ENCODE assay signal across 8 cellular contexts in genomic region chr22:31631381-31631780, GRCh38. TPM values are rescaled to one million over a fixed set of nuclear protein-coding genes. Genes with fewer than 3 reads are reported as not detected.
DNase-seq lines count a peak whose midpoint lies in the region; ATAC-seq and TF ChIP-seq lines count a peak whose summit lies in the region.

No MANE protein-coding gene starts in this region.

- peak overlapping the region; percentile 97 for H2AK9ac ChIP-seq in IMR-90 (replicated peaks; ENCODE audit: low read depth, low read length, poor library complexity)

- peak overlapping the region; percentile 51 to 74; a peak in 2 of 4 replicates for H4K8ac ChIP-seq in IMR-90 (ENCODE audit: low read depth in 2 of 2, low read length in 2 of 2)

- peak overlapping the region; percentile 14; the same call in 1 of the 2 replicates for H3K23ac ChIP-seq in IMR-90 (ENCODE audit: low read depth, low read length)

- peak overlapping the region; percentile 54; the same call in 1 of the 2 replicates for H4K91ac ChIP-seq in IMR-90 (ENCODE audit: insufficient read depth, low read depth, low read length)

- H2AFZ ChIP-seq in ACC112 (ENCODE audit: low read length, unreplicated experiment) (no peak overlapping the region), IMR-90 (replicated peaks; ENCODE audit: low read length, poor library complexity) (peak overlapping the region; percentile 93)

- H3K4me1 ChIP-seq in ACC112 (ENCODE audit: control insufficient read depth, insufficient read depth, low read length, unreplicated experiment) (peaks cover 12% of the 10 kb centered on the region), IMR-90 (ENCODE audit: control insufficient read depth, insufficient read depth, low read length) (peaks cover 18% of the 10 kb centered on the region), breast epithelium (peaks cover 5 to 10% of the 10 kb centered on the region in 2 donors), mucosa of stomach (ENCODE audit: control insufficient read depth, insufficient read depth, low read length) (peaks cover 62% of the 10 kb centered on the region)

- ATAC-seq in IMR-90 (ENCODE audit: low read depth) (no peak), GM19324 (IDR thresholded peaks at IDR 0.05; ENCODE audit: low FRiP score, unreplicated experiment) (no peak), HG02970 (IDR thresholded peaks at IDR 0.05; ENCODE audit: low FRiP score, unreplicated experiment) (no peak)

- TF ChIP-seq CTCF in IMR-90 (conservative IDR thresholded peaks at IDR 0.05; ENCODE audit: low read depth, low read length) = no peak
- no peak for TF ChIP-seq CTCF in breast epithelium (IDR thresholded peaks at IDR 0.05)

- peak overlapping the region; percentile 41 for H3K14ac ChIP-seq in IMR-90 (replicated peaks; ENCODE audit: low read depth, low read length)

- BruUV-seq in IMR-90 (replicated peaks; lab: Mats Ljungman, UMichigan) = no TSS peak

- TF ChIP-seq RAD21 in IMR-90 (IDR thresholded peaks at IDR 0.05; ENCODE audit: low read length) = no peak

- H3K79me2 ChIP-seq in ACC112 (ENCODE audit: control insufficient read depth, insufficient read depth, low read length, unreplicated experiment) = peaks cover 47% of the 10 kb centered on the region

- peak overlapping the region; percentile 52; the same call in 2 of the 3 replicates for H2BK15ac ChIP-seq in IMR-90 (ENCODE audit: low read depth, low read length)

- POLR2A ChIA-PET in IMR-90 (lab: Charles Lee; ENCODE audit: unreplicated experiment) = interaction anchor here (0.6 kb wide), 1 partner anchor 16 kb away, joined by 3 read pairs; no protein-coding TSS in a partner anchor

- peak overlapping the region; percentile 49; the same call in 1 of the 2 replicates for H3K18ac ChIP-seq in IMR-90 (ENCODE audit: low read depth, low read length)

- peaks cover 22% of the 10 kb centered on the region for H3K9me1 ChIP-seq in IMR-90 (ENCODE audit: insufficient read depth, low read length)

- in situ Hi-C loops in IMR-90 (cut with MboI; ENCODE audit: low sequenced_read_pairs) = loop anchor here (5.0 kb wide), 1 partner anchor 74 kb away; no protein-coding TSS in a partner anchor

- dilution Hi-C loops in IMR-90 (cut with HindIII; ENCODE audit: low sequenced_read_pairs, unreplicated experiment) = no loop called here

- no peak for TF ChIP-seq POLR2A in IMR-90 (IDR thresholded peaks at IDR 0.05; ENCODE audit: low read depth, low read length)
- no peak for TF ChIP-seq POLR2A in breast epithelium (IDR thresholded peaks at IDR 0.05)

- peak overlapping the region; percentile 77 for H2AK5ac ChIP-seq in IMR-90 (ENCODE audit: low read depth, low read length)

- peak overlapping the region; percentile 68 for H3K9ac ChIP-seq in IMR-90 (ENCODE audit: low read depth, low read length)
- peak overlapping the region; percentile 72 for H3K9ac ChIP-seq in mucosa of stomach (ENCODE audit: low read length)

- H3K4ac ChIP-seq in IMR-90 (ENCODE audit: low read depth, low read length) = peak overlapping the region; percentile 62

- peak overlapping the region; percentile 94 for H3K4me2 ChIP-seq in IMR-90 (ENCODE audit: low read depth, low read length)

- peak overlapping the region; percentile 69 for H2BK5ac ChIP-seq in IMR-90 (ENCODE audit: low read depth, low read length, poor library complexity, severe bottlenecking)

- intact Hi-C loops in IMR-90 (cut with micrococcal nuclease) (loop anchor here (5.0 kb wide), 1 partner anchor 284 kb away; the partner anchor contains the start of gene PATZ1), breast epithelium (cut with DNase I; ENCODE audit: low total_unique reads) (loop anchor here (2.0 kb wide), 1 partner anchor 71 kb away; no protein-coding TSS in a partner anchor)

- CTCF ChIA-PET in IMR-90 (lab: Yijun Ruan, JAX) = interaction anchor here (0.8 to 1.3 kb wide), 3 partner anchors 70 to 180 kb away, joined by 3 to 5 read pairs (median 4); no protein-coding TSS in a partner anchor

- peak overlapping the region; percentile 79 for H3K4me3 ChIP-seq in ACC112 (ENCODE audit: low read depth, low read length)
- peak overlapping the region; percentile 69 for H3K4me3 ChIP-seq in IMR-90 (ENCODE audit: insufficient read depth, low read depth, low read length)
- H3K4me3 ChIP-seq in breast epithelium = peak overlapping the region; percentile 81 to 88 (median 86)
- H3K4me3 ChIP-seq in mucosa of stomach (ENCODE audit: low read length) = no peak overlapping the region

- no peaks in the 10 kb centered on the region for H3K9me3 ChIP-seq in IMR-90 (ENCODE audit: control insufficient read depth, insufficient read depth, low read length)
- H3K9me3 ChIP-seq in breast epithelium = no peaks in the 10 kb centered on the region
- H3K9me3 ChIP-seq in mucosa of stomach (ENCODE audit: control insufficient read depth, low read length) = no peaks in the 10 kb centered on the region

- H3K56ac ChIP-seq in IMR-90 (ENCODE audit: extremely low read depth, insufficient read depth, low read length) = no peak overlapping the region

- H4K5ac ChIP-seq in IMR-90 (ENCODE audit: low read depth, low read length) = peak overlapping the region; percentile 28

- H2BK120ac ChIP-seq in IMR-90 (ENCODE audit: low read depth, low read length) = 0 out of 2 replicates have a peak overlapping the region, but pooled peaks have one; percentile 9

- peaks cover 30 to 87% of the 10 kb centered on the region in 2 experiments for H3K79me1 ChIP-seq in IMR-90 (ENCODE audit: low read depth in 1 of 2, low read length in 2 of 2)

- peaks cover 59% of the 10 kb centered on the region for H4K20me1 ChIP-seq in IMR-90 (ENCODE audit: insufficient read depth, low read length)

- H3K36me3 ChIP-seq in ACC112 (ENCODE audit: insufficient read depth, low read length) (no peaks in the 10 kb centered on the region), IMR-90 (ENCODE audit: control insufficient read depth, insufficient read depth, low read length) (peaks cover 9% of the 10 kb centered on the region), breast epithelium (no peaks in the 10 kb centered on the region), mucosa of stomach (ENCODE audit: control insufficient read depth, insufficient read depth, low read length) (no peaks in the 10 kb centered on the region)

- DNase-seq in IMR-90 = no peak
- DNase-seq in breast epithelium (ENCODE audit: low spot score in 2 of 2) = no peak
- no peak for DNase-seq in stimulated activated CD4-positive, alpha-beta T cell treated with anti-CD3 and anti-CD28 coated beads, Interleukin-1b, Interleukin-23, amount 100 ng/mL, for 48 hours
- DNase-seq in cerebellar nuclear complex (lab: John Stamatoyannopoulos, UW) = no peak

- 40% methylated on average over 1 of the region's 9 CpGs; no CpG with 5 or more reads in 1 of the 2 experiments for WGBS in IMR-90 (ENCODE audit: extremely low coverage in 2 of 2, insufficient read length in 1 of 2), 2 experiments

- H3K27ac ChIP-seq in ACC112 (ENCODE audit: low read depth, low read length) (peak overlapping the region; percentile 80), IMR-90 (ENCODE audit: insufficient read depth, low read length) (peak overlapping the region; percentile 68), breast epithelium (peak overlapping the region; percentile 81 to 94)

- no peaks in the 10 kb centered on the region for H3K27me3 ChIP-seq in ACC112 (ENCODE audit: insufficient read depth, low read length)
- H3K27me3 ChIP-seq in IMR-90 (ENCODE audit: control insufficient read depth, insufficient read depth, low read length) = no peaks in the 10 kb centered on the region
- no peaks in the 10 kb centered on the region for H3K27me3 ChIP-seq in breast epithelium
- H3K27me3 ChIP-seq in mucosa of stomach (ENCODE audit: control insufficient read depth, insufficient read depth, low read length) = no peaks in the 10 kb centered on the region

- no peak overlapping the region for H2BK20ac ChIP-seq in IMR-90 (ENCODE audit: low read depth, low read length)

TF ChIP-seq in IMR-90, 13 proteins besides CTCF, POLR2A, EP300 and RAD21:
- no peak for TF ChIP-seq BHLHE40 (IDR thresholded peaks at IDR 0.05; ENCODE audit: low read depth, low read length)
- TF ChIP-seq MAZ (IDR thresholded peaks at IDR 0.05; ENCODE audit: borderline replicate concordance, low read depth, low read length) = no peak
- TF ChIP-seq CHD1 (IDR thresholded peaks at IDR 0.05; ENCODE audit: low read depth, low read length) = no peak
- TF ChIP-seq RCOR1 (IDR thresholded peaks at IDR 0.05; ENCODE audit: insufficient replicate concordance, low read length) = no peak
- TF ChIP-seq FOS (IDR thresholded peaks at IDR 0.05; ENCODE audit: low read depth, low read length) = no peak
- TF ChIP-seq NFE2L2 (IDR thresholded peaks at IDR 0.05; ENCODE audit: low read depth, low read length) = no peak
- no peak for TF ChIP-seq MAFK (IDR thresholded peaks at IDR 0.05; ENCODE audit: low read depth, low read length)
- TF ChIP-seq, protein P1, sequence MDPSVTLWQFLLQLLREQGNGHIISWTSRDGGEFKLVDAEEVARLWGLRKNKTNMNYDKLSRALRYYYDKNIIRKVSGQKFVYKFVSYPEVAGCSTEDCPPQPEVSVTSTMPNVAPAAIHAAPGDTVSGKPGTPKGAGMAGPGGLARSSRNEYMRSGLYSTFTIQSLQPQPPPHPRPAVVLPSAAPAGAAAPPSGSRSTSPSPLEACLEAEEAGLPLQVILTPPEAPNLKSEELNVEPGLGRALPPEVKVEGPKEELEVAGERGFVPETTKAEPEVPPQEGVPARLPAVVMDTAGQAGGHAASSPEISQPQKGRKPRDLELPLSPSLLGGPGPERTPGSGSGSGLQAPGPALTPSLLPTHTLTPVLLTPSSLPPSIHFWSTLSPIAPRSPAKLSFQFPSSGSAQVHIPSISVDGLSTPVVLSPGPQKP (IDR thresholded peaks at IDR 0.05; ENCODE audit: borderline replicate concordance, low read depth, low read length) = no peak
- TF ChIP-seq CEBPB (IDR thresholded peaks at IDR 0.05; ENCODE audit: low read depth, low read length) = no peak
- TF ChIP-seq USF2 (IDR thresholded peaks at IDR 0.05; ENCODE audit: low read depth, low read length) = no peak
- no peak for TF ChIP-seq MXI1 (IDR thresholded peaks at IDR 0.05; ENCODE audit: borderline replicate concordance, low read depth, low read length)
- TF ChIP-seq RFX5 (IDR thresholded peaks at IDR 0.05; ENCODE audit: low read depth, low read length) = no peak
- TF ChIP-seq SMC3 (IDR thresholded peaks at IDR 0.05; ENCODE audit: low read depth, low read length) = no peak

RNA-seq across cellular contexts. Expression of gene PISD, which starts 30.6 kb away (rescaled TPM):
- total RNA-seq in IMR-90 (2012; rRNA removed) = 29.2 and 34.1 TPM in 2 replicates
- polyA plus RNA-seq in IMR-90 (2012; rRNA removed) = 48.8 and 52.2 TPM in 2 replicates
- polyA plus RNA-seq in IMR-90 (2012; cell fraction: cytosol; rRNA removed) = 56.6 and 58.1 TPM in 2 replicates
- 159 and 173 TPM in 2 replicates for polyA plus RNA-seq in IMR-90 (2012; cell fraction: nucleus; rRNA removed; ENCODE audit: low replicate concordance)
- 10 to 100 TPM; 49.6 to 58.7 (median 57.0) TPM for total RNA-seq in breast epithelium
